ENCODE assay signal across 28 cellular contexts in genomic region chr13:109941221-109941620, GRCh38.
"Had no signal": no experiment of that assay in that cellular context is flagged by ENCODE, and none has a peak within 500 bp of the region (broad histone marks: within the 10 kb centered on the region; RNA-seq: fewer than 3 reads in every experiment).

No MANE protein-coding gene starts in this region.

- H3K9me3 ChIP-seq: gastroesophageal sphincter, prostate gland, right atrium auricular region, testis, tibial artery, upper lobe of left lung had no signal

- DNase-seq: dorsolateral prefrontal cortex; effector CD4-positive, alpha-beta T cell; glutamatergic neuron; heart right ventricle; hypothalamus; kidney; mesenchymal stem cell; midbrain; naive thymus-derived CD4-positive, alpha-beta T cell; stimulated activated CD4-positive, alpha-beta T cell treated with anti-CD3 and anti-CD28 coated beads, Interleukin-12 subunit alpha, Interleukin-12 subunit beta, amount 100 ng/mL, for 4 hours; stimulated activated CD4-positive, alpha-beta T cell treated with anti-CD3 and anti-CD28 coated beads, Interleukin-1b, Interleukin-23, amount 100 ng/mL, for 48 hours; stimulated activated CD4-positive, alpha-beta T cell treated with anti-CD3 and anti-CD28 coated beads, Interleukin-4, amount 100 ng/mL, for 24 hours; stimulated activated naive CD4-positive, alpha-beta T cell treated with Interleukin-2 at 50 U/mL for 16 hours; stomach; testis; tibial artery; upper lobe of left lung had no signal

- H3K36me3 ChIP-seq: gastroesophageal sphincter, heart right ventricle, neural progenitor cell, prostate gland, right atrium auricular region, stomach, tibial artery, upper lobe of left lung had no signal

- H2AFZ ChIP-seq: neural progenitor cell had no signal

- H3K27ac Mint-ChIP-seq: naive thymus-derived CD4-positive, alpha-beta T cell; nephron; neural progenitor cell; stimulated activated effector memory CD8-positive, alpha-beta T cell treated with anti-CD3 and anti-CD28 coated beads, Interleukin-12 subunit alpha, Interleukin-12 subunit beta, amount 100 ng/mL, for 72 hours had no signal

- H3K4me2 ChIP-seq: neural progenitor cell, smooth muscle cell had no signal

- H3K4me1 Mint-ChIP-seq: naive thymus-derived CD4-positive, alpha-beta T cell; neural progenitor cell; stimulated activated effector memory CD8-positive, alpha-beta T cell treated with anti-CD3 and anti-CD28 coated beads, Interleukin-12 subunit alpha, Interleukin-12 subunit beta, amount 100 ng/mL, for 72 hours had no signal

- H3K4me1 ChIP-seq: foreskin keratinocyte, prostate gland, right atrium auricular region, testis, upper lobe of left lung had no signal

- FAIRE-seq: kidney, urothelium cell line had no signal

- H3K4me3 Mint-ChIP-seq: naive thymus-derived CD4-positive, alpha-beta T cell; nephron; neural progenitor cell; stimulated activated effector memory CD8-positive, alpha-beta T cell treated with anti-CD3 and anti-CD28 coated beads, Interleukin-12 subunit alpha, Interleukin-12 subunit beta, amount 100 ng/mL, for 72 hours had no signal

- H3K4me3 ChIP-seq: dorsolateral prefrontal cortex, gastroesophageal sphincter, heart right ventricle, lung, neural progenitor cell, prostate gland, right atrium auricular region, smooth muscle cell, stomach, testis, tibial artery, upper lobe of left lung had no signal

- H3K36me3 Mint-ChIP-seq: naive thymus-derived CD4-positive, alpha-beta T cell; neural progenitor cell; stimulated activated effector memory CD8-positive, alpha-beta T cell treated with anti-CD3 and anti-CD28 coated beads, Interleukin-12 subunit alpha, Interleukin-12 subunit beta, amount 100 ng/mL, for 72 hours had no signal

- H3K27me3 ChIP-seq: foreskin keratinocyte, gastroesophageal sphincter, neural progenitor cell, right atrium auricular region, stomach, testis, tibial artery, upper lobe of left lung had no signal

- H3K27ac ChIP-seq: dorsolateral prefrontal cortex, epithelial cell of prostate, foreskin keratinocyte, gastroesophageal sphincter, heart right ventricle, neural progenitor cell, prostate gland, right atrium auricular region, stomach, testis, tibial artery, upper lobe of left lung had no signal
